Comparison of ENCODE assay signal across 16 cellular contexts in genomic region chr5:157350939-157351338, GRCh38.
DNase-seq lines count a peak whose midpoint lies in the region; ATAC-seq, FAIRE-seq and TF ChIP-seq lines count a peak whose summit lies in the region.
"Had no signal": no experiment of that assay in that cellular context is flagged by ENCODE, and none has a peak within 500 bp of the region (broad histone marks: within the 10 kb centered on the region; RNA-seq: fewer than 3 reads in every experiment).

No MANE protein-coding gene starts in this region.

- no peaks in the 10 kb centered on the region for H3K27me3 Mint-ChIP-seq in CD4-positive, alpha-beta memory T cell
- no peaks in the 10 kb centered on the region for H3K27me3 Mint-ChIP-seq in central memory CD8-positive, alpha-beta T cell
- no peaks in the 10 kb centered on the region for H3K27me3 Mint-ChIP-seq in H9 (ENCODE audit: low read depth)
- H3K27me3 Mint-ChIP-seq: brain, naive B cell had no signal

- H2BK12ac ChIP-seq in H9 (ENCODE audit: insufficient read length, low read depth, low read length), result no peak overlapping the region

- no peak overlapping the region for H2AK5ac ChIP-seq in H9 (ENCODE audit: insufficient read length, low read length)

- H3K9ac ChIP-seq in H9 (ENCODE audit: extremely low read depth, insufficient read length, low read length), result no peak overlapping the region
- H3K9ac ChIP-seq: BLaER1 treated with 17β-estradiol and CSF1 and Interleukin-3, amounts not matched to agents 10 nM and 100 nM had no signal

- H2AFZ ChIP-seq in H9 (ENCODE audit: low read length), result no peak overlapping the region

- no peak overlapping the region for H2BK5ac ChIP-seq in H9 (ENCODE audit: insufficient read length, low read length)

- H3K18ac ChIP-seq in H9 (ENCODE audit: insufficient read length, low read depth, low read length), result no peak overlapping the region

- no peaks in the 10 kb centered on the region for H3K9me3 ChIP-seq in CD4-positive, alpha-beta memory T cell (ENCODE audit: control insufficient read depth in 1 of 2, low read length in 2 of 2)
- no peaks in the 10 kb centered on the region for H3K9me3 ChIP-seq in H9 (ENCODE audit: control insufficient read depth, low read depth, low read length)
- H3K9me3 ChIP-seq: BLaER1 treated with 17β-estradiol and CSF1 and Interleukin-3, amounts not matched to agents 10 nM and 100 nM; SJCRH30 had no signal

- H4K8ac ChIP-seq in H9 (replicated peaks; ENCODE audit: insufficient read length, low read depth, low read length), result no peak overlapping the region

- no peaks in the 10 kb centered on the region for H3K27me3 ChIP-seq in CD4-positive, alpha-beta memory T cell (ENCODE audit: insufficient read depth, low read length)
- H3K27me3 ChIP-seq in H9 (ENCODE audit: insufficient read depth, low read length), result no peaks in the 10 kb centered on the region
- H3K27me3 ChIP-seq: BLaER1 treated with 17β-estradiol and CSF1 and Interleukin-3, amounts not matched to agents 10 nM and 100 nM; SJCRH30 had no signal

- H3K23ac ChIP-seq in H9 (ENCODE audit: insufficient read length, low read depth, low read length), result no peak overlapping the region

- no peak overlapping the region for H3K4me2 ChIP-seq in H9 (ENCODE audit: insufficient read depth, insufficient read length, low read length)
- H3K4me2 ChIP-seq: BLaER1 treated with 17β-estradiol and CSF1 and Interleukin-3, amounts not matched to agents 10 nM and 100 nM had no signal

- H3K79me1 ChIP-seq in H9 (ENCODE audit: insufficient read depth, low read depth, low read length, poor library complexity, severe bottlenecking), result no peaks in the 10 kb centered on the region

- peaks cover 26 to 35% (median 32%) of the 10 kb centered on the region in 4 donors for H3K4me1 Mint-ChIP-seq in CD4-positive, alpha-beta memory T cell
- peaks cover 59% of the 10 kb centered on the region for H3K4me1 Mint-ChIP-seq in central memory CD8-positive, alpha-beta T cell
- peaks cover 5 to 6% of the 10 kb centered on the region in 2 experiments for H3K4me1 Mint-ChIP-seq in H9

- no peaks in the 10 kb centered on the region for H4K20me1 ChIP-seq in H9 (ENCODE audit: control insufficient read depth, insufficient read depth, insufficient read length)
- H4K20me1 ChIP-seq: BLaER1 treated with 17β-estradiol and CSF1 and Interleukin-3, amounts not matched to agents 10 nM and 100 nM had no signal

- DNase-seq in CD4-positive, alpha-beta memory T cell, result no peak
- no peak for DNase-seq in central memory CD8-positive, alpha-beta T cell (ENCODE audit: low spot score in 2 of 2)
- DNase-seq in erythroblast (lab: John Stamatoyannopoulos, UW) (no peak), H9 (no peak), GM12891 (ENCODE audit: insufficient read length, low spot score) (no peak), DMS53 (lab: John Stamatoyannopoulos, UW) (no peak)
- DNase-seq: HCEC 1CT, naive B cell, NCI-H1048, NCI-H524, SJCRH30 had no signal

- TF ChIP-seq POLR2A in erythroblast (IDR thresholded peaks at IDR 0.05; ENCODE audit: low read length) (no peak), GM12891 (IDR thresholded peaks at IDR 0.05; ENCODE audit: low read depth, low read length) (no peak)

- no peaks in the 10 kb centered on the region for H3K23me2 ChIP-seq in H9 (ENCODE audit: insufficient read length, low read depth, low read length, poor library complexity, severe bottlenecking)

- H3K36me3 Mint-ChIP-seq in CD4-positive, alpha-beta memory T cell, result peaks cover 53 to 82% of the 10 kb centered on the region in 2 donors
- peaks cover 39% of the 10 kb centered on the region for H3K36me3 Mint-ChIP-seq in central memory CD8-positive, alpha-beta T cell (ENCODE audit: insufficient read depth)
- H3K36me3 Mint-ChIP-seq in H9 (ENCODE audit: insufficient read depth in 1 of 3, low read depth in 3 of 3), result peaks cover 0 to 17% (median 0%) of the 10 kb centered on the region in 3 experiments; a peak in 3 of 7 replicates

- H3K14ac ChIP-seq in H9 (ENCODE audit: insufficient read depth, low read length), result no peak overlapping the region

- no peak overlapping the region for H3K27ac ChIP-seq in CD4-positive, alpha-beta memory T cell (ENCODE audit: low read depth, low read length)
- H3K27ac ChIP-seq in H9 (ENCODE audit: insufficient read length, low read depth, low read length), result no peak overlapping the region
- H3K27ac ChIP-seq: BLaER1 treated with 17β-estradiol and CSF1 and Interleukin-3, amounts not matched to agents 10 nM and 100 nM; epithelial cell of prostate; SJCRH30 had no signal

- POLR2A ChIA-PET in CD4-positive, alpha-beta memory T cell (lab: Charles Lee; ENCODE audit: partially characterized antibody), result interaction anchor here (0.7 kb wide), 1 partner anchor 37 kb away, joined by 3 read pairs; no protein-coding TSS in a partner anchor

- FAIRE-seq in GM12891 (lab: Jason Lieb, UNC), result no peak

- H4K91ac ChIP-seq in H9 (ENCODE audit: insufficient read length, low read depth, low read length), result no peak overlapping the region

- H3K4me1 ChIP-seq in CD4-positive, alpha-beta memory T cell (ENCODE audit: insufficient read depth, low read length), result peaks cover 13% of the 10 kb centered on the region
- no peaks in the 10 kb centered on the region for H3K4me1 ChIP-seq in H9 (ENCODE audit: insufficient read depth, low read length)
- H3K4me1 ChIP-seq: BLaER1 treated with 17β-estradiol and CSF1 and Interleukin-3, amounts not matched to agents 10 nM and 100 nM; SJCRH30 had no signal

- TF ChIP-seq CTCF in H9 (conservative IDR thresholded peaks at IDR 0.05), result no peak

- no peak overlapping the region for H3K56ac ChIP-seq in H9 (ENCODE audit: insufficient read length, low read depth, low read length)

- intact Hi-C loops in CD4-positive, alpha-beta memory T cell (cut with micrococcal nuclease), result no loop called here

- peak overlapping the region; percentile 37 to 87 (median 63) for H3K27ac Mint-ChIP-seq in CD4-positive, alpha-beta memory T cell
- H3K27ac Mint-ChIP-seq in central memory CD8-positive, alpha-beta T cell (ENCODE audit: low read depth), result peak overlapping the region; percentile 87
- no peak overlapping the region for H3K27ac Mint-ChIP-seq in H9

- no peak overlapping the region for H2BK15ac ChIP-seq in H9 (ENCODE audit: low read depth, low read length)

- peaks cover 48% of the 10 kb centered on the region for H3K36me3 ChIP-seq in CD4-positive, alpha-beta memory T cell (ENCODE audit: insufficient read depth, low read length)
- H3K36me3 ChIP-seq: SJCRH30 had no signal

- no CpG with 5 or more reads among the region's 2 CpGs for WGBS in H9 (ENCODE audit: extremely low coverage, insufficient read length, low lambda C conversion rate)

- no peaks in the 10 kb centered on the region for H3K9me3 Mint-ChIP-seq in CD4-positive, alpha-beta memory T cell
- H3K9me3 Mint-ChIP-seq in central memory CD8-positive, alpha-beta T cell, result no peaks in the 10 kb centered on the region
- H3K9me3 Mint-ChIP-seq in H9, result no peaks in the 10 kb centered on the region; a peak in 1 of 5 replicates
- H3K9me3 Mint-ChIP-seq: brain, naive B cell had no signal

- no peak overlapping the region for H2BK20ac ChIP-seq in H9 (ENCODE audit: low read depth, low read length, poor library complexity, severe bottlenecking)

- CTCF ChIA-PET in CD4-positive, alpha-beta memory T cell (lab: Charles Lee; ENCODE audit: partially characterized antibody), result interaction anchor here (0.9 to 3.5 kb wide), 5 partner anchors 8 to 392 kb away, joined by 3 to 15 read pairs (median 3); no protein-coding TSS in a partner anchor

- H3K4me3 ChIP-seq in CD4-positive, alpha-beta memory T cell (ENCODE audit: low read length in 2 of 2), result no peak overlapping the region
- H3K4me3 ChIP-seq: BLaER1 treated with 17β-estradiol and CSF1 and Interleukin-3, amounts not matched to agents 10 nM and 100 nM; SJCRH30 had no signal

- no peaks in the 10 kb centered on the region for H3K79me2 ChIP-seq in H9 (ENCODE audit: insufficient read depth, low read length)

- ATAC-seq in GM18873 (IDR thresholded peaks at IDR 0.05; ENCODE audit: low FRiP score, unreplicated experiment) (peak; percentile 64), HG02938 (IDR thresholded peaks at IDR 0.05; ENCODE audit: unreplicated experiment) (peak; percentile 44)
- peak; percentile 52 for ATAC-seq in central memory CD8-positive, alpha-beta T cell (replicated peaks; ENCODE audit: extremely low read depth, poor library complexity, severe bottlenecking)

- no peak overlapping the region for H3K4ac ChIP-seq in H9 (ENCODE audit: low read depth, low read length)

- H4K5ac ChIP-seq in H9 (ENCODE audit: insufficient read length, low read depth, low read length), result no peak overlapping the region

- H3T11ph ChIP-seq in H9 (ENCODE audit: low read length), result no peak overlapping the region

- no peak overlapping the region for H2BK120ac ChIP-seq in H9 (ENCODE audit: low read depth, low read length, poor library complexity, severe bottlenecking)

- H3K4me3 Mint-ChIP-seq in CD4-positive, alpha-beta memory T cell, result no peak overlapping the region
- no peak overlapping the region for H3K4me3 Mint-ChIP-seq in central memory CD8-positive, alpha-beta T cell
- H3K4me3 Mint-ChIP-seq in H9, result no peak overlapping the region
- H3K4me3 Mint-ChIP-seq: brain, naive B cell had no signal

TF ChIP-seq in GM12891, 5 proteins besides CTCF, POLR2A, EP300 and RAD21:
- no peak for TF ChIP-seq POU2F2 (IDR thresholded peaks at IDR 0.05; ENCODE audit: low read depth, low read length)
- no peak for TF ChIP-seq PAX5 (IDR thresholded peaks at IDR 0.05; ENCODE audit: insufficient read depth, low read length, severe bottlenecking)
- no peak for TF ChIP-seq POLR2AphosphoS5 (IDR thresholded peaks at IDR 0.05; ENCODE audit: low read depth, low read length)
- TF ChIP-seq TAF1 (IDR thresholded peaks at IDR 0.05; ENCODE audit: low read depth, low read length), result no peak
- no peak for TF ChIP-seq SPI1 (IDR thresholded peaks at IDR 0.05; ENCODE audit: low read depth, low read length)

Comparison
In these comparisons a context has a peak if more than half of its experiments do, and no peak if none do; other contexts are left out.
1. H3K27ac Mint-ChIP-seq: peak in CD4-positive, alpha-beta memory T cell (7 of 7) and central memory CD8-positive, alpha-beta T cell (single experiment); none in H9 (0 of 3).
2. Peak in every context shown above with its lines, with median percentiles within 50 percentile points of each other: ATAC-seq.